Comparison of ENCODE assay signal across 8 cellular contexts in genomic region chr3:122513386-122514122, GRCh38. TPM values are rescaled to one million over a fixed set of nuclear protein-coding genes. Genes with fewer than 3 reads are reported as not detected.
A peak's percentile ranks its signal among the peaks of the same experiment; 100 is the strongest.
DNase-seq lines count a peak whose midpoint lies in the region; ATAC-seq, FAIRE-seq and TF ChIP-seq lines count a peak whose summit lies in the region.

No MANE protein-coding gene starts in this region.

- H3K18ac ChIP-seq in H1 (ENCODE audit: extremely low read depth, low read length), result no peak overlapping the region
- no peak overlapping the region for H3K18ac ChIP-seq in neuronal stem cell (ENCODE audit: low read length)

- H3K79me1 ChIP-seq in H1 (ENCODE audit: low read depth, low read length) (peaks cover 2% of the 10 kb centered on the region; the same call in 1 of the 2 replicates), neuronal stem cell (ENCODE audit: low read depth, low read length) (peaks cover 6% of the 10 kb centered on the region)

- no peak for ATAC-seq in HG03196 (IDR thresholded peaks at IDR 0.05; ENCODE audit: unreplicated experiment)
- no peak for ATAC-seq in HG02642 (IDR thresholded peaks at IDR 0.05; ENCODE audit: poor library complexity, unreplicated experiment)

- no peaks in the 10 kb centered on the region for H3K36me3 ChIP-seq in H1 (ENCODE audit: control insufficient read depth in 2 of 4, insufficient read depth in 4 of 4, low read length in 3 of 4)
- peaks cover 0 to 11% of the 10 kb centered on the region in 2 donors for H3K36me3 ChIP-seq in neuronal stem cell (replicated peaks in 1 of 2; ENCODE audit: control insufficient read depth in 2 of 2, insufficient read depth in 2 of 2, low read length in 2 of 2)

- H2BK20ac ChIP-seq in H1 (ENCODE audit: low read length), result no peak overlapping the region

- no peak overlapping the region for H3K56ac ChIP-seq in H1 (replicated peaks; ENCODE audit: insufficient read length, low read depth, low read length)

- H4K5ac ChIP-seq in H1 (ENCODE audit: insufficient read length, low read depth, low read length), result no peak overlapping the region

- peak overlapping the region; percentile 85 to 93 (median 90) for H3K4me3 ChIP-seq in H1 (ENCODE audit: extremely low read depth in 1 of 4, insufficient read depth in 2 of 4, low read depth in 3 of 4, low read length in 4 of 4)
- peak overlapping the region; percentile 79 to 100 for H3K4me3 ChIP-seq in neuronal stem cell (ENCODE audit: low read length in 2 of 2)

- CTCF ChIA-PET in H1 (lab: Charles Lee; ENCODE audit: partially characterized antibody), result interaction anchor here (0.6 to 1.2 kb wide), 3 partner anchors 44 to 163 kb away, joined by 3 read pairs; no protein-coding TSS in a partner anchor

- H4K8ac ChIP-seq in H1 (ENCODE audit: extremely low read depth, insufficient read depth, low read length) (no peak overlapping the region), neuronal stem cell (ENCODE audit: low read depth, low read length) (no peak overlapping the region)

- no peak overlapping the region for H3K23ac ChIP-seq in H1 (ENCODE audit: insufficient read length)
- H3K23ac ChIP-seq in neuronal stem cell (ENCODE audit: low read depth, low read length, poor library complexity), result no peak overlapping the region

- peak overlapping the region in 3 of 4 experiments; percentile 39 to 92 (median 49); a peak in 4 of 7 replicates for H3K9ac ChIP-seq in H1 (replicated peaks in 1 of 4; ENCODE audit: extremely low read depth in 1 of 4, low read depth in 3 of 4, low read length in 3 of 4)
- H3K9ac ChIP-seq in neuronal stem cell (ENCODE audit: low read depth, low read length, poor library complexity), result peak overlapping the region; percentile 97

- H3K4ac ChIP-seq in H1 (replicated peaks; ENCODE audit: insufficient read length, low read depth, low read length), result no peak overlapping the region
- H3K4ac ChIP-seq in neuronal stem cell (ENCODE audit: low read length), result no peak overlapping the region

- no peak for TF ChIP-seq POLR2A in H1 (IDR thresholded peaks at IDR 0.05; ENCODE audit: control extremely low read depth in 1 of 2, low read depth in 2 of 2, low read length in 2 of 2)

- no peak for TF ChIP-seq EP300 in H1 (IDR thresholded peaks at IDR 0.05; ENCODE audit: borderline replicate concordance in 1 of 2, low read depth in 2 of 2, low read length in 2 of 2)

- H2AK5ac ChIP-seq in H1 (ENCODE audit: low read depth, low read length) (no peak overlapping the region), neuronal stem cell (ENCODE audit: low read depth, low read length) (peak overlapping the region; percentile 54)

- H3K27me3 ChIP-seq in H1 (replicated peaks in 1 of 4; ENCODE audit: control insufficient read depth in 3 of 4, extremely low read depth in 1 of 4, insufficient read depth in 3 of 4, low read length in 3 of 4) (no peaks in the 10 kb centered on the region), neuronal stem cell (ENCODE audit: control insufficient read depth in 3 of 3, insufficient read depth in 3 of 3, low read depth in 1 of 3, low read length in 3 of 3) (peaks cover 0 to 3% (median 0%) of the 10 kb centered on the region in 3 experiments)

- H2BK5ac ChIP-seq in H1 (ENCODE audit: low read depth, low read length) (no peak overlapping the region), neuronal stem cell (ENCODE audit: low read length) (peak overlapping the region; percentile 82)

- no peak for FAIRE-seq in H1 (lab: Jason Lieb, UNC)

- H3K4me2 ChIP-seq in H1 (ENCODE audit: insufficient read depth in 1 of 2, low read depth in 2 of 2, low read length in 2 of 2), result peak overlapping the region; percentile 70 to 83
- H3K4me2 ChIP-seq in neuronal stem cell (ENCODE audit: insufficient read depth, low read length, poor library complexity, severe bottlenecking), result peak overlapping the region; percentile 58

- peaks cover 7% of the 10 kb centered on the region for H3K23me2 ChIP-seq in H1 (ENCODE audit: low read depth, low read length)

- H3K27ac ChIP-seq in H1 (ENCODE audit: low read depth, low read length) (no peak overlapping the region), neuronal stem cell (replicated peaks; ENCODE audit: low read length) (no peak overlapping the region)

- WGBS in H1 (ENCODE audit: extremely low coverage in 1 of 2, insufficient coverage in 1 of 2, insufficient read length in 1 of 2, insufficient replicate concordance in 2 of 2, low coverage in 1 of 2, low lambda C conversion rate in 2 of 2, missing lambda C conversion rate in 1 of 2), 2 experiments, result 21% methylated on average over 19 of the region's 19 CpGs; no CpG with 5 or more reads in 1 of the 2 experiments
- WGBS in neuronal stem cell (ENCODE audit: extremely low coverage in 2 of 2, insufficient read length in 2 of 2, insufficient replicate concordance in 1 of 2), 2 donors, result no CpG with 5 or more reads among the region's 19 CpGs

- H3K14ac ChIP-seq in H1 (ENCODE audit: insufficient read length) (no peak overlapping the region), neuronal stem cell (ENCODE audit: low read length) (no peak overlapping the region)

- POLR2A ChIA-PET in H1 (lab: Charles Lee; ENCODE audit: partially characterized antibody), result interaction anchor here (0.7 to 2.5 kb wide), 5 partner anchors 10 to 156 kb away, joined by 3 to 10 read pairs (median 4); partner anchors contain the start of genes DTX3L, PARP9 and WDR5B

- no peak for TF ChIP-seq CTCF in H1 (IDR thresholded peaks at IDR 0.05; ENCODE audit: control extremely low read depth in 1 of 3, insufficient read depth in 1 of 3, low read depth in 1 of 3, low read length in 3 of 3)

- H4K91ac ChIP-seq in H1 (replicated peaks; ENCODE audit: insufficient read length, low read length) (no peak overlapping the region), neuronal stem cell (ENCODE audit: low read depth, low read length, poor library complexity) (no peak overlapping the region)

- peak; percentile 72 for DNase-seq in ELF-1 (ENCODE audit: low read depth, low spot score)
- DNase-seq in NCI-H82 (lab: John Stamatoyannopoulos, UW), result peak; percentile 30
- no peak for DNase-seq in H1 (ENCODE audit: low read depth in 1 of 2, low spot score in 2 of 2)
- peak; percentile 6 for DNase-seq in neuronal stem cell (ENCODE audit: low spot score)
- DNase-seq in NCI-H748 treated with DMSO at 0.1 percent for 48 hours (lab: John Stamatoyannopoulos, UW), result no peak
- DNase-seq in RPMI8226, result no peak

- H2AFZ ChIP-seq in H1 (ENCODE audit: low read length), result no peak overlapping the region
- peak overlapping the region; percentile 92 for H2AFZ ChIP-seq in neuronal stem cell (ENCODE audit: low read length)

- H3K79me2 ChIP-seq in H1 (ENCODE audit: control insufficient read depth in 1 of 2, insufficient read depth in 2 of 2, low read length in 2 of 2), result peaks cover 9 to 56% of the 10 kb centered on the region in 2 experiments; a peak in 3 of 4 replicates

- H2BK12ac ChIP-seq in H1 (ENCODE audit: low read depth, low read length) (no peak overlapping the region), neuronal stem cell (ENCODE audit: low read length) (no peak overlapping the region)

- no peak overlapping the region for H2BK15ac ChIP-seq in H1 (ENCODE audit: low read length)
- no peak overlapping the region for H2BK15ac ChIP-seq in neuronal stem cell (ENCODE audit: low read length)

- no peaks in the 10 kb centered on the region for H3K9me3 ChIP-seq in H1 (ENCODE audit: insufficient read depth in 2 of 2, low read depth in 1 of 2, low read length in 1 of 2)
- peaks cover 0 to 4% of the 10 kb centered on the region in 2 donors for H3K9me3 ChIP-seq in neuronal stem cell (replicated peaks in 1 of 2; ENCODE audit: control insufficient read depth in 2 of 2, insufficient read depth in 1 of 2, low read depth in 1 of 2, low read length in 2 of 2)

- H3K4me1 ChIP-seq in H1 (replicated peaks in 1 of 4; ENCODE audit: control insufficient read depth in 3 of 4, insufficient read depth in 4 of 4, low read length in 3 of 4), result peaks cover 0 to 10% (median 2%) of the 10 kb centered on the region in 4 experiments; a peak in 5 of 7 replicates
- H3K4me1 ChIP-seq in neuronal stem cell (ENCODE audit: control insufficient read depth in 2 of 2, insufficient read depth in 1 of 2, low read depth in 1 of 2, low read length in 2 of 2), result peaks cover 4 to 5% of the 10 kb centered on the region in 2 donors

- no peak for TF ChIP-seq RAD21 in H1 (IDR thresholded peaks at IDR 0.05 in 1 of 2, conservative IDR thresholded peaks at IDR 0.05 in 1 of 2; ENCODE audit: low read depth in 2 of 2, low read length in 2 of 2)

- H2BK120ac ChIP-seq in H1 (replicated peaks; ENCODE audit: low read depth, low read length) (no peak overlapping the region), neuronal stem cell (ENCODE audit: low read depth, low read length) (no peak overlapping the region)

- H4K20me1 ChIP-seq in H1 (replicated peaks in 1 of 2; ENCODE audit: control insufficient read depth in 1 of 2, insufficient read depth in 2 of 2, low read length in 2 of 2), result peaks cover 5 to 13% of the 10 kb centered on the region in 2 experiments

RNA-seq across cellular contexts. Expression of gene KPNA1, which starts 1.2 kb away (rescaled TPM):
- total RNA-seq in H1 (2021; fragmentation: NEBNext Ultra II Directional; extraction: Animal tissue kit (Norgen Biotek cat#: 25700)), result 59.0 and 63.0 TPM in 2 replicates
- 12.2 and 14.8 TPM in 2 replicates for polyA plus RNA-seq in H1 (2011; rRNA removed)
- 18.2 TPM for polyA plus RNA-seq in H1 (2011; cell fraction: cytosol; rRNA removed)
- 17.5 TPM for polyA plus RNA-seq in H1 (2011; cell fraction: nucleus; rRNA removed)
- 20.4 to 34.8 TPM (median 24.6 TPM) in 4 replicates for polyA plus RNA-seq in H1 (2012, experiment 1 of 2)
- 2.1 TPM for polyA plus RNA-seq in H1 (2012, experiment 2 of 2)
- 19.9 TPM for polyA plus RNA-seq in H1 (2013, experiment 1 of 2)
- 21.0 TPM for polyA plus RNA-seq in H1 (2013, experiment 2 of 2)
- 38.1 and 61.2 TPM in 2 replicates for polyA minus RNA-seq in H1 (2011; rRNA and poly(A)+ RNA removed)
- 18.4 TPM for polyA minus RNA-seq in H1 (2011; cell fraction: cytosol; rRNA and poly(A)+ RNA removed)
- 24.2 TPM for polyA minus RNA-seq in H1 (2011; cell fraction: nucleus; rRNA and poly(A)+ RNA removed)
- polyA plus RNA-seq in neuronal stem cell (2013, experiment 1 of 2), result 32.4 TPM
- polyA plus RNA-seq in neuronal stem cell (2013, experiment 2 of 2), result 34.2 TPM

RNA-seq across cellular contexts. Expression of gene PARP9, which starts 50.5 kb away (rescaled TPM):
- total RNA-seq in H1 (2021; fragmentation: NEBNext Ultra II Directional; extraction: Animal tissue kit (Norgen Biotek cat#: 25700)), result 3.4 and 3.7 TPM in 2 replicates
- polyA plus RNA-seq in H1 (2011; rRNA removed), result 1.9 and 4.5 TPM in 2 replicates
- 3.0 TPM for polyA plus RNA-seq in H1 (2011; cell fraction: cytosol; rRNA removed)
- 1.8 TPM for polyA plus RNA-seq in H1 (2011; cell fraction: nucleus; rRNA removed)
- polyA plus RNA-seq in H1 (2012, experiment 1 of 2), result 2.6 to 4.0 TPM (median 3.0 TPM) in 4 replicates
- polyA plus RNA-seq in H1 (2012, experiment 2 of 2), result 0.42 TPM
- polyA plus RNA-seq in H1 (2013, experiment 1 of 2), result 4.8 TPM
- polyA plus RNA-seq in H1 (2013, experiment 2 of 2), result 4.7 TPM
- 2.4 and 5.0 TPM in 2 replicates for polyA minus RNA-seq in H1 (2011; rRNA and poly(A)+ RNA removed)
- 1.5 TPM for polyA minus RNA-seq in H1 (2011; cell fraction: cytosol; rRNA and poly(A)+ RNA removed)
- polyA minus RNA-seq in H1 (2011; cell fraction: nucleus; rRNA and poly(A)+ RNA removed), result 1.4 TPM
- 0.89 TPM for polyA plus RNA-seq in neuronal stem cell (2013, experiment 1 of 2)
- 0.82 TPM for polyA plus RNA-seq in neuronal stem cell (2013, experiment 2 of 2)

RNA-seq across cellular contexts. Expression of gene DTX3L, which starts 50.6 kb away (rescaled TPM):
- total RNA-seq in H1 (2021; fragmentation: NEBNext Ultra II Directional; extraction: Animal tissue kit (Norgen Biotek cat#: 25700)), result 8.4 and 11.3 TPM in 2 replicates
- 1.7 and 1.9 TPM in 2 replicates for polyA plus RNA-seq in H1 (2011; rRNA removed)
- polyA plus RNA-seq in H1 (2011; cell fraction: cytosol; rRNA removed), result 2.1 TPM
- 0.94 TPM for polyA plus RNA-seq in H1 (2011; cell fraction: nucleus; rRNA removed)
- 3.3 to 4.2 TPM (median 3.7 TPM) in 4 replicates for polyA plus RNA-seq in H1 (2012, experiment 1 of 2)
- 0.38 TPM for polyA plus RNA-seq in H1 (2012, experiment 2 of 2)
- polyA plus RNA-seq in H1 (2013, experiment 1 of 2), result 4.3 TPM
- polyA plus RNA-seq in H1 (2013, experiment 2 of 2), result 4.1 TPM
- 3.3 and 5.2 TPM in 2 replicates for polyA minus RNA-seq in H1 (2011; rRNA and poly(A)+ RNA removed)
- polyA minus RNA-seq in H1 (2011; cell fraction: cytosol; rRNA and poly(A)+ RNA removed), result 4.4 TPM
- 2.2 TPM for polyA minus RNA-seq in H1 (2011; cell fraction: nucleus; rRNA and poly(A)+ RNA removed)
- 1.2 TPM for polyA plus RNA-seq in neuronal stem cell (2013, experiment 1 of 2)
- polyA plus RNA-seq in neuronal stem cell (2013, experiment 2 of 2), result 1.3 TPM

Comparison
In these comparisons a context has a peak if more than half of its experiments do, and no peak if none do; other contexts are left out.
1. DNase-seq: peak in ELF-1 (single experiment), NCI-H82 (single experiment) and neuronal stem cell (single experiment); none in H1 (0 of 2), NCI-H748 treated with DMSO at 0.1 percent for 48 hours (single experiment) and RPMI8226 (single experiment).